11 cellular contexts compared by ENCODE assay signal in the genomic region with DNA sequence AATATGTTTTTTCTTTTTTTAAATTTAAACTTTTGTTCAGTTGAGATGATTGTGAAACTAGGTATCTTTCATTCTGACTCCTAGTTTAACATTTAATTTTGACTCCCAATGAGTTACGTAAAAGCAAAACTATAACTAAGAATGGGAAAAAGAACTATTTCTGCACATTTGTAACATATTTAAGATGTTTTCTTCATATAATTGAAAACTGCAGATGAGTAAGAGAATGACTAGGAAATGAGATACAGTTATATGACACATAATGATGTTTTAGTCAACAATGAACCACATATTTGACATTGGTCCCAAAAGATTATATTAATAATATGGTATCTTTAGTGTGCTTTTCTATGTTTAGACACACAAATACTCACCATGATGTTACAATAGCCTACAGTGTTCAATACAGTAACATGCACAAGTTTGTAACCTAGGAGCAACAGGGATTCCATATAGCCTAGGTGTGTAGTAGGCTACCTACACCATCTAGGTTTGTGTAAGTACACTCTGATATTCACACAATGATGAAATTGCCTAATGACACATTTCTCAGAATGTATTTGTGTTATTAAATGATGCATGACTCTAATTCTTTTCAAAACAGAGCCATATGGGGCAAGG. TPM values are rescaled to one million over a fixed set of nuclear protein-coding genes. Genes with fewer than 3 reads are reported as not detected.
A peak's percentile ranks its signal among the peaks of the same experiment; 100 is the strongest.
DNase-seq lines count a peak whose midpoint lies in the region; ATAC-seq, FAIRE-seq and TF ChIP-seq lines count a peak whose summit lies in the region.
"Had no signal": no experiment of that assay in that cellular context is flagged by ENCODE, and none has a peak within 500 bp of the region (broad histone marks: within the 10 kb centered on the region; RNA-seq: fewer than 3 reads in every experiment).

No MANE protein-coding gene starts in this region.

- H3K9me3 ChIP-seq in left lung (no peaks in the 10 kb centered on the region), gastrocnemius medialis (no peaks in the 10 kb centered on the region)

- in situ Hi-C loops in brain microvascular endothelial cell (cut with HindIII; ENCODE audit: low pct_ligation_motif_present, low sequenced_read_pairs), result no loop called here
- in situ Hi-C loops in gastrocnemius medialis (cut with MboI; ENCODE audit: low sequenced_read_pairs in 4 of 4), result loop anchor here in 1 of 4 donors (25.0 kb wide), 1 partner anchor 699 kb away; no protein-coding TSS in a partner anchor

- peak overlapping the region; percentile 35 for H3K27ac ChIP-seq in brain microvascular endothelial cell
- no peak overlapping the region for H3K27ac ChIP-seq in left lung
- H3K27ac ChIP-seq in gastrocnemius medialis, result no peak overlapping the region

- no peaks in the 10 kb centered on the region for H3K4me1 ChIP-seq in left lung
- no peaks in the 10 kb centered on the region for H3K4me1 ChIP-seq in gastrocnemius medialis

- no peaks in the 10 kb centered on the region for H3K27me3 ChIP-seq in GM06990 (replicated peaks; ENCODE audit: control insufficient read depth, insufficient read depth, low read length)
- H3K27me3 ChIP-seq in brain microvascular endothelial cell (replicated peaks), result no peaks in the 10 kb centered on the region
- no peaks in the 10 kb centered on the region for H3K27me3 ChIP-seq in left lung
- no peaks in the 10 kb centered on the region for H3K27me3 ChIP-seq in gastrocnemius medialis

- no peak overlapping the region for H3K27ac Mint-ChIP-seq in activated CD4-positive, alpha-beta memory T cell treated with anti-CD3 and anti-CD28 coated beads, Interleukin-2, amount 10 ng/mL, durations not matched to agents 7 days and 5 days

- H3K36me3 ChIP-seq in GM06990 (ENCODE audit: control insufficient read depth, insufficient read depth, low read length), result no peaks in the 10 kb centered on the region
- H3K36me3 ChIP-seq in brain microvascular endothelial cell (replicated peaks), result peaks cover 6% of the 10 kb centered on the region
- no peaks in the 10 kb centered on the region for H3K36me3 ChIP-seq in left lung
- H3K36me3 ChIP-seq in gastrocnemius medialis, result no peaks in the 10 kb centered on the region

- POLR2A ChIA-PET in activated CD4-positive, alpha-beta memory T cell treated with anti-CD3 and anti-CD28 coated beads, Interleukin-2, amount 10 ng/mL, durations not matched to agents 7 days and 5 days (lab: Charles Lee), result no interaction called here

- H3K9me3 Mint-ChIP-seq in activated CD4-positive, alpha-beta memory T cell treated with anti-CD3 and anti-CD28 coated beads, Interleukin-2, amount 10 ng/mL, durations not matched to agents 7 days and 5 days, result no peaks in the 10 kb centered on the region

- peaks cover 2% of the 10 kb centered on the region for H3K36me3 Mint-ChIP-seq in activated CD4-positive, alpha-beta memory T cell treated with anti-CD3 and anti-CD28 coated beads, Interleukin-2, amount 10 ng/mL, durations not matched to agents 7 days and 5 days (ENCODE audit: low read depth)

- CTCF ChIA-PET in activated CD4-positive, alpha-beta memory T cell treated with anti-CD3 and anti-CD28 coated beads, Interleukin-2, amount 10 ng/mL, durations not matched to agents 7 days and 5 days (lab: Charles Lee), result interaction anchor here (1.1 to 1.2 kb wide), 2 partner anchors 8 to 24 kb away, joined by 3 read pairs; no protein-coding TSS in a partner anchor

- FAIRE-seq in H54 (lab: Jason Lieb, UNC), result no peak
- FAIRE-seq: colon had no signal

- H3K4me3 ChIP-seq in GM06990 (replicated peaks; ENCODE audit: low read depth, low read length), result no peak overlapping the region
- H3K4me3 ChIP-seq in brain microvascular endothelial cell (ENCODE audit: low read depth, low read length), result no peak overlapping the region
- H3K4me3 ChIP-seq in left lung, result no peak overlapping the region
- no peak overlapping the region for H3K4me3 ChIP-seq in gastrocnemius medialis

- ATAC-seq in GM18907 (IDR thresholded peaks at IDR 0.05; ENCODE audit: unreplicated experiment), result peak; percentile 75
- peak; percentile 43 for ATAC-seq in HG03045 (IDR thresholded peaks at IDR 0.05; ENCODE audit: unreplicated experiment)
- no peak for ATAC-seq in left lung
- no peak for ATAC-seq in gastrocnemius medialis

- peak; percentile 33 for DNase-seq in GM06990 (ENCODE audit: extremely low read depth, insufficient read length)
- no peak for DNase-seq in brain microvascular endothelial cell
- no peak for DNase-seq in H54 (ENCODE audit: insufficient read length, low spot score)
- DNase-seq in left lung, result no peak
- no peak for DNase-seq in activated CD4-positive, alpha-beta memory T cell treated with anti-CD3 and anti-CD28 coated beads, Interleukin-2, amount 10 ng/mL, durations not matched to agents 7 days and 5 days
- no peak for DNase-seq in gastrocnemius medialis
- DNase-seq: SIG-M5; stimulated activated CD4-positive, alpha-beta T cell treated with anti-CD3 and anti-CD28 coated beads, Interleukin-15, amount 100 ng/mL, for 24 hours had no signal

- H3K4me1 Mint-ChIP-seq in activated CD4-positive, alpha-beta memory T cell treated with anti-CD3 and anti-CD28 coated beads, Interleukin-2, amount 10 ng/mL, durations not matched to agents 7 days and 5 days, result peaks cover 18% of the 10 kb centered on the region

- intact Hi-C loops in left lung (cut with DNase I), result no loop called here
- intact Hi-C loops in gastrocnemius medialis (cut with DNase I; ENCODE audit: low total_unique reads), result no loop called here

- no peak overlapping the region for H3K4me3 Mint-ChIP-seq in activated CD4-positive, alpha-beta memory T cell treated with anti-CD3 and anti-CD28 coated beads, Interleukin-2, amount 10 ng/mL, durations not matched to agents 7 days and 5 days

- TF ChIP-seq POLR2A in H54 (IDR thresholded peaks at IDR 0.05; ENCODE audit: low read depth, low read length), result no peak
- no peak for TF ChIP-seq POLR2A in gastrocnemius medialis (IDR thresholded peaks at IDR 0.05)

- TF ChIP-seq CTCF in GM06990 (IDR thresholded peaks at IDR 0.05; ENCODE audit: insufficient read depth, low read length, poor library complexity, severe bottlenecking) (no peak), brain microvascular endothelial cell (IDR thresholded peaks at IDR 0.05; ENCODE audit: low read depth, low read length, missing control alignments) (no peak), left lung (IDR thresholded peaks at IDR 0.05) (no peak), gastrocnemius medialis (IDR thresholded peaks at IDR 0.05 in 4 of 5, conservative IDR thresholded peaks at IDR 0.05 in 1 of 5) (no peak)

- H3K27me3 Mint-ChIP-seq in activated CD4-positive, alpha-beta memory T cell treated with anti-CD3 and anti-CD28 coated beads, Interleukin-2, amount 10 ng/mL, durations not matched to agents 7 days and 5 days, result no peaks in the 10 kb centered on the region

RNA-seq across cellular contexts. Expression of a gene that starts 12.6 kb away (rescaled TPM):
- under 1 TPM in 1 of 2 donors, not detected in 1; 0.37 TPM for total RNA-seq in left lung
- total RNA-seq in activated CD4-positive, alpha-beta memory T cell treated with anti-CD3 and anti-CD28 coated beads, Interleukin-2, amount 10 ng/mL, durations not matched to agents 7 days and 5 days, result 1 to 10 TPM; 3.1 to 3.5 TPM
- total RNA-seq in gastrocnemius medialis, result not detected

RNA-seq across cellular contexts. Expression of a gene that starts 55.5 kb away (rescaled TPM):
- total RNA-seq in left lung (10 to 100 TPM; 23.0 to 59.4 TPM), gastrocnemius medialis (under 1 TPM in 1 of 4 donors, not detected in 3; 0.07 TPM)
- total RNA-seq in activated CD4-positive, alpha-beta memory T cell treated with anti-CD3 and anti-CD28 coated beads, Interleukin-2, amount 10 ng/mL, durations not matched to agents 7 days and 5 days, result not detected

Comparison
In these comparisons a context has a peak if more than half of its experiments do, and no peak if none do; other contexts are left out.
1. ATAC-seq: peak in GM18907 (single experiment) and HG03045 (single experiment); none in left lung (single experiment) and gastrocnemius medialis (0 of 2).
2. RNA of a gene that starts 55.5 kb away (total RNA-seq): 23.0 to 59.4 TPM in left lung; not detected in activated CD4-positive, alpha-beta memory T cell treated with anti-CD3 and anti-CD28 coated beads, Interleukin-2, amount 10 ng/mL, durations not matched to agents 7 days and 5 days and 0.07 TPM in gastrocnemius medialis; every median in the first group is over 10 times any median in the second.